In genomic region chr10:110843796-110844616, GRCh38 we compare ENCODE assay signal across 11 cellular contexts. TPM values are rescaled to one million over a fixed set of nuclear protein-coding genes. Genes with fewer than 3 reads are reported as not detected.
DNase-seq lines count a peak whose midpoint lies in the region; ATAC-seq, FAIRE-seq and TF ChIP-seq lines count a peak whose summit lies in the region.
"Had no signal": no experiment of that assay in that cellular context is flagged by ENCODE, and none has a peak within 500 bp of the region (broad histone marks: within the 10 kb centered on the region; RNA-seq: fewer than 3 reads in every experiment).

No MANE protein-coding gene starts in this region.

- no peaks in the 10 kb centered on the region for H3K9me3 Mint-ChIP-seq in CD8-positive, alpha-beta memory T cell
- no peaks in the 10 kb centered on the region for H3K9me3 Mint-ChIP-seq in neural crest cell
- H3K9me3 Mint-ChIP-seq: activated T-cell treated with anti-CD3 and anti-CD28 coated beads, Interleukin-2, amount 50 U/mL, for 4 hours had no signal

- no peak overlapping the region for H3K4me3 ChIP-seq in CD8-positive, alpha-beta memory T cell (ENCODE audit: low read length)
- peak overlapping the region; percentile 9; the same call in 1 of the 2 replicates for H3K4me3 ChIP-seq in GM12878
- H3K4me3 ChIP-seq: cardiac muscle cell had no signal

- peaks cover 45% of the 10 kb centered on the region for H3K4me1 ChIP-seq in CD8-positive, alpha-beta memory T cell (ENCODE audit: insufficient read depth, low read length)
- H3K4me1 ChIP-seq in GM12878 (ENCODE audit: control insufficient read depth, insufficient read depth, low read length) = peaks cover 54% of the 10 kb centered on the region

- H3K27me3 ChIP-seq in CD8-positive, alpha-beta memory T cell (ENCODE audit: insufficient read depth, low read length, poor library complexity, severe bottlenecking) = no peaks in the 10 kb centered on the region
- H3K27me3 ChIP-seq in GM12878 (replicated peaks in 1 of 2; ENCODE audit: control insufficient read depth in 2 of 2, insufficient read depth in 2 of 2, low read length in 1 of 2) = no peaks in the 10 kb centered on the region
- H3K27me3 ChIP-seq: cardiac muscle cell had no signal

- H3K27me3 Mint-ChIP-seq in CD8-positive, alpha-beta memory T cell = peaks cover 0 to 3% of the 10 kb centered on the region in 2 donors
- no peaks in the 10 kb centered on the region for H3K27me3 Mint-ChIP-seq in neural crest cell (ENCODE audit: low read depth)

- in situ Hi-C loops in GM12878 (cut with MboI) = no loop called here

- no peak overlapping the region for H3K27ac ChIP-seq in CD8-positive, alpha-beta memory T cell (ENCODE audit: low read depth, low read length)
- H3K27ac ChIP-seq in GM12878 (ENCODE audit: control insufficient read depth, insufficient read depth) = peak overlapping the region; percentile 97

- H3K9me3 ChIP-seq in CD8-positive, alpha-beta memory T cell (ENCODE audit: low read length) = no peaks in the 10 kb centered on the region
- H3K9me3 ChIP-seq in GM12878 (replicated peaks; ENCODE audit: control insufficient read depth, insufficient read depth, low read length) = no peaks in the 10 kb centered on the region

- TF ChIP-seq CTCF in GM12878 (IDR thresholded peaks at IDR 0.05 in 2 of 3, conservative IDR thresholded peaks at IDR 0.05 in 1 of 3; ENCODE audit: control insufficient read depth in 2 of 3, extremely low read depth in 1 of 3, insufficient read depth in 1 of 3, low read depth in 3 of 3, low read length in 3 of 3) (no peak), neural crest cell (conservative IDR thresholded peaks at IDR 0.05) (no peak)

- H3K9ac ChIP-seq in GM12878 (ENCODE audit: control insufficient read depth, insufficient read depth, low read length) = peak overlapping the region; percentile 80

- H3K36me3 ChIP-seq in CD8-positive, alpha-beta memory T cell (ENCODE audit: insufficient read depth, low read length) = no peaks in the 10 kb centered on the region
- no peaks in the 10 kb centered on the region for H3K36me3 ChIP-seq in GM12878 (ENCODE audit: control insufficient read depth in 2 of 2, insufficient read depth in 2 of 2, low read length in 1 of 2)
- H3K36me3 ChIP-seq: cardiac muscle cell had no signal

- no peak for TF ChIP-seq POLR2A in GM12878 (IDR thresholded peaks at IDR 0.05; ENCODE audit: low read depth, low read length)

- 82% methylated on average over 8 of the region's 8 CpGs for WGBS in GM12878 (ENCODE audit: insufficient coverage, insufficient replicate concordance, low lambda C conversion rate, missing lambda C conversion rate)

- peak overlapping the region; percentile 80; the same call in 1 of the 2 replicates for H3K4me2 ChIP-seq in GM12878 (ENCODE audit: control insufficient read depth, insufficient read depth)

- RAD21 ChIA-PET in GM12878 (lab: Charles Lee; ENCODE audit: unreplicated experiment) = interaction anchor here (1.0 to 7.3 kb wide), 18 partner anchors 8 to 341 kb away, joined by 3 to 153 read pairs (median 16); partner anchors contain the start of genes BBIP1 and PDCD4

- no peak for DNase-seq in CD8-positive, alpha-beta memory T cell
- DNase-seq in NAMALWA (ENCODE audit: low spot score) = peak; percentile 26
- DNase-seq in GM12878 (ENCODE audit: low read depth, low spot score) = no peak
- no peak for DNase-seq in neural crest cell (ENCODE audit: low read depth, low spot score)
- no peak for DNase-seq in nucleus accumbens (lab: John Stamatoyannopoulos, UW)
- DNase-seq in iPS-NIHi7 (ENCODE audit: extremely low spot score) = no peak
- DNase-seq in NCI-H1436 (lab: John Stamatoyannopoulos, UW) = no peak
- DNase-seq: activated T-cell treated with anti-CD3 and anti-CD28 coated beads, Interleukin-2, amount 50 U/mL, for 4 hours had no signal

- no peaks in the 10 kb centered on the region for H3K36me3 Mint-ChIP-seq in CD8-positive, alpha-beta memory T cell
- H3K36me3 Mint-ChIP-seq in neural crest cell (ENCODE audit: low read depth) = no peaks in the 10 kb centered on the region

- peaks cover 10% of the 10 kb centered on the region for H3K79me2 ChIP-seq in GM12878 (ENCODE audit: control insufficient read depth, insufficient read depth, low read length)

- FAIRE-seq in GM12878 (lab: Jason Lieb, UNC) = no peak

- H4K20me1 ChIP-seq in GM12878 (ENCODE audit: control insufficient read depth, insufficient read depth) = no peaks in the 10 kb centered on the region

- no peak for TF ChIP-seq EP300 in GM12878 (IDR thresholded peaks at IDR 0.05; ENCODE audit: borderline replicate concordance in 1 of 2, control insufficient read depth in 1 of 2, low read depth in 2 of 2, low read length in 2 of 2)

- CTCF ChIA-PET in CD8-positive, alpha-beta memory T cell (lab: Charles Lee) = interaction anchor here (0.9 to 1.7 kb wide), 3 partner anchors 14 to 41 kb away, joined by 4 to 6 read pairs (median 4); partner anchors contain the start of gene PDCD4
- CTCF ChIA-PET in GM12878 (lab: Yijun Ruan, JAX) = interaction anchor here (0.6 to 6.8 kb wide), 14 partner anchors 8 to 229 kb away, joined by 3 to 70 read pairs (median 5); no protein-coding TSS in a partner anchor

- no TSS peak for BruUV-seq in GM12878 (replicated peaks; lab: Mats Ljungman, UMichigan)

- H3K4me1 Mint-ChIP-seq in CD8-positive, alpha-beta memory T cell = peaks cover 57 to 79% (median 63%) of the 10 kb centered on the region in 3 donors
- H3K4me1 Mint-ChIP-seq in neural crest cell = peaks cover 25% of the 10 kb centered on the region

- POLR2A ChIA-PET in CD8-positive, alpha-beta memory T cell (lab: Charles Lee) = interaction anchor here (1.2 kb wide), 1 partner anchor 19 kb away, joined by 3 read pairs; no protein-coding TSS in a partner anchor
- POLR2A ChIA-PET in GM12878 (lab: Charles Lee) = interaction anchor here (0.7 to 7.4 kb wide), 17 partner anchors 8 to 271 kb away, joined by 3 to 145 read pairs (median 5); partner anchors contain the start of gene PDCD4

- no peak for ATAC-seq in GM12878
- ATAC-seq in GM18861 (IDR thresholded peaks at IDR 0.05; ENCODE audit: unreplicated experiment) = no peak
- ATAC-seq: Panc1 had no signal

- no peak overlapping the region for H2AFZ ChIP-seq in GM12878 (ENCODE audit: control insufficient read depth, low read depth, low read length)

- SMC1A ChIA-PET in GM12878 (lab: Charles Lee; ENCODE audit: uncharacterized antibody, unreplicated experiment) = interaction anchor here (0.9 to 12.5 kb wide), 19 partner anchors 8 to 98 kb away, joined by 3 to 188 read pairs (median 19); partner anchors contain the start of genes BBIP1 and PDCD4

- peak overlapping the region in 2 of 7 donors; percentile 26 to 40 for H3K4me3 Mint-ChIP-seq in CD8-positive, alpha-beta memory T cell
- H3K4me3 Mint-ChIP-seq in neural crest cell = no peak overlapping the region
- H3K4me3 Mint-ChIP-seq: activated T-cell treated with anti-CD3 and anti-CD28 coated beads, Interleukin-2, amount 50 U/mL, for 4 hours had no signal

- intact Hi-C loops in GM12878 (cut with micrococcal nuclease; ENCODE audit: unreplicated experiment) = loop anchor here (1.0 to 2.0 kb wide), 4 partner anchors 20 to 69 kb away; partner anchors contain the start of gene PDCD4

- H3K27ac Mint-ChIP-seq in CD8-positive, alpha-beta memory T cell = peak overlapping the region in 6 of 8 donors; percentile 2 to 77 (median 50)
- H3K27ac Mint-ChIP-seq in neural crest cell (ENCODE audit: unreplicated experiment) = peak overlapping the region; percentile 19

- no peak for TF ChIP-seq RAD21 in GM12878 (IDR thresholded peaks at IDR 0.05; ENCODE audit: insufficient read depth, low read depth, low read length)

TF ChIP-seq in GM12878, 131 proteins besides CTCF, POLR2A, EP300 and RAD21 (continues in another document):
- TF ChIP-seq, protein P1, sequence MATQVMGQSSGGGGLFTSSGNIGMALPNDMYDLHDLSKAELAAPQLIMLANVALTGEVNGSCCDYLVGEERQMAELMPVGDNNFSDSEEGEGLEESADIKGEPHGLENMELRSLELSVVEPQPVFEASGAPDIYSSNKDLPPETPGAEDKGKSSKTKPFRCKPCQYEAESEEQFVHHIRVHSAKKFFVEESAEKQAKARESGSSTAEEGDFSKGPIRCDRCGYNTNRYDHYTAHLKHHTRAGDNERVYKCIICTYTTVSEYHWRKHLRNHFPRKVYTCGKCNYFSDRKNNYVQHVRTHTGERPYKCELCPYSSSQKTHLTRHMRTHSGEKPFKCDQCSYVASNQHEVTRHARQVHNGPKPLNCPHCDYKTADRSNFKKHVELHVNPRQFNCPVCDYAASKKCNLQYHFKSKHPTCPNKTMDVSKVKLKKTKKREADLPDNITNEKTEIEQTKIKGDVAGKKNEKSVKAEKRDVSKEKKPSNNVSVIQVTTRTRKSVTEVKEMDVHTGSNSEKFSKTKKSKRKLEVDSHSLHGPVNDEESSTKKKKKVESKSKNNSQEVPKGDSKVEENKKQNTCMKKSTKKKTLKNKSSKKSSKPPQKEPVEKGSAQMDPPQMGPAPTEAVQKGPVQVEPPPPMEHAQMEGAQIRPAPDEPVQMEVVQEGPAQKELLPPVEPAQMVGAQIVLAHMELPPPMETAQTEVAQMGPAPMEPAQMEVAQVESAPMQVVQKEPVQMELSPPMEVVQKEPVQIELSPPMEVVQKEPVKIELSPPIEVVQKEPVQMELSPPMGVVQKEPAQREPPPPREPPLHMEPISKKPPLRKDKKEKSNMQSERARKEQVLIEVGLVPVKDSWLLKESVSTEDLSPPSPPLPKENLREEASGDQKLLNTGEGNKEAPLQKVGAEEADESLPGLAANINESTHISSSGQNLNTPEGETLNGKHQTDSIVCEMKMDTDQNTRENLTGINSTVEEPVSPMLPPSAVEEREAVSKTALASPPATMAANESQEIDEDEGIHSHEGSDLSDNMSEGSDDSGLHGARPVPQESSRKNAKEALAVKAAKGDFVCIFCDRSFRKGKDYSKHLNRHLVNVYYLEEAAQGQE (IDR thresholded peaks at IDR 0.05; ENCODE audit: low read depth, low read length) = no peak

RNA-seq across cellular contexts. Expression of gene PDCD4, which starts 27.7 kb away (rescaled TPM):
- total RNA-seq in CD8-positive, alpha-beta memory T cell = 10 to 100 TPM; 88.4 to 96.1 TPM
- 540 TPM for polyA plus RNA-seq in CD8-positive, alpha-beta memory T cell
- 343 and 354 TPM in 2 replicates for total RNA-seq in GM12878 (2013; cell fraction: nucleolus; rRNA removed)
- 106 and 108 TPM in 2 replicates for total RNA-seq in GM12878 (2014; rRNA removed)
- 168 and 179 TPM in 2 replicates for total RNA-seq in GM12878 (2014; rRNA removed; fragmentation: Illumina TruSeq; extraction: Trizol)
- total RNA-seq in GM12878 (2021) = 169 and 181 TPM in 2 replicates
- polyA plus RNA-seq in GM12878 (2011; ENCODE audit: low read depth) = 158 TPM
- 189 and 280 TPM in 2 replicates for polyA plus RNA-seq in GM12878 (2011; rRNA removed)
- polyA plus RNA-seq in GM12878 (2011; cell fraction: cytosol; rRNA removed) = 33.8 and 38.8 TPM in 2 replicates
- polyA plus RNA-seq in GM12878 (2011; cell fraction: nucleus; rRNA removed) = 93.5 and 111 TPM in 2 replicates
- 313 and 387 TPM in 2 replicates for polyA plus RNA-seq in GM12878 (2012)
- 219 and 380 TPM in 2 replicates for polyA plus RNA-seq in GM12878 (2014; fragmentation: Illumina TruSeq; extraction: Trizol)
- 100 to 1,000 TPM; 101 to 138 TPM for polyA plus RNA-seq in GM12878 (2014; fragmentation: Nextera tagmentation; extraction: Ambion mirVana)
- polyA plus RNA-seq in GM12878 (2014; rRNA removed) = 155 and 174 TPM in 2 replicates
- polyA plus RNA-seq in GM12878 (2016; fragmentation: Nextera tagmentation; extraction: Ambion mirVana) = 100 to 1,000 TPM; 341 to 372 TPM
- polyA minus RNA-seq in GM12878 (2011; rRNA and poly(A)+ RNA removed) = 37.1 and 72.9 TPM in 2 replicates
- polyA minus RNA-seq in GM12878 (2011; cell fraction: cytosol; rRNA and poly(A)+ RNA removed) = 31.5 and 42.2 TPM in 2 replicates
- polyA minus RNA-seq in GM12878 (2011; cell fraction: nucleus; rRNA and poly(A)+ RNA removed) = 57.9 and 72.6 TPM in 2 replicates
- total RNA-seq in neural crest cell = 37.8 and 41.9 TPM in 2 replicates
